ENCODE assay signal across 12 cellular contexts in genomic region chr6:36797653-36798052, GRCh38. TPM values are rescaled to one million over a fixed set of nuclear protein-coding genes. Genes with fewer than 3 reads are reported as not detected.
"Had no signal": no experiment of that assay in that cellular context is flagged by ENCODE, and none has a peak within 500 bp of the region (broad histone marks: within the 10 kb centered on the region; RNA-seq: fewer than 3 reads in every experiment).

No MANE protein-coding gene starts in this region.

- H3K4me1 ChIP-seq: HAP-1 had no signal

- H3K27ac Mint-ChIP-seq: GM23338, HFFc6 had no signal

- H3K27ac ChIP-seq: GM23248 had no signal

- H3K36me3 ChIP-seq: HAP-1 had no signal

- H3K9ac ChIP-seq: GM23248 had no signal

- H3K4me3 ChIP-seq: GM23248, GM23338, HAP-1 had no signal

- H3K4me2 ChIP-seq: GM23338 had no signal

- H2AFZ ChIP-seq: GM23248, GM23338 had no signal

- H3K9me3 ChIP-seq: HAP-1 had no signal

- H3K9me3 Mint-ChIP-seq: GM23338, HFFc6 had no signal

- FAIRE-seq: H1, H54 had no signal

- ATAC-seq: GM23338, HCT116 had no signal

- H3K4me3 Mint-ChIP-seq: GM23338, H9, HFFc6 had no signal

- DNase-seq: GM23248, GOT3, H7, H9, HCEC 1CT, HFFc6 had no signal

RNA-seq across cellular contexts. Expression of gene CPNE5, which starts 41.6 kb away (rescaled TPM):
- total RNA-seq: GM23248, H4 had no signal
